Comparison of ENCODE assay signal across 17 cellular contexts in the genomic region with DNA sequence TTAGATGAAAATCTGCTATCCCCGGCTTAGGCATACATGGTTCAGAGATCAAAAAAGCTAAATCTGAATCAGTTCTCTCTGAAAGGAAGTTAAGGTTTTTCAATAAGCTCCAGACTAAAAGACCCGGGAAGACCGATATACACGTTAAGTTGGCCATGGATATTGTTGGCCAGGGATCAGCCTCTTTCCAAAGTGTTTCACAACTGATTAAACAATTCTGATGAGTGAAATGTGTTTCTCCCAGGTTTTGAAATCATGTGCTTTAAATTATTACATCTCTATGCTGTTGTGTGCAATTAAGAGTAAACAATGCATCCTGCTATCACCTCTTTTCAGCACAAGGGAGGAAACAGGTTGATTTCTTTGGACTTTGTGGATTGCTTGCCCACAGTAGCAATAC.
"Had no signal": no experiment of that assay in that cellular context is flagged by ENCODE, and none has a peak within 500 bp of the region (broad histone marks: within the 10 kb centered on the region; RNA-seq: fewer than 3 reads in every experiment).

No MANE protein-coding gene starts in this region.

- DNase-seq: dermis blood vessel endothelial cell; dorsolateral prefrontal cortex; effector CD4-positive, alpha-beta T cell; effector memory CD4-positive, alpha-beta T cell; foreskin keratinocyte; heart left ventricle; immature natural killer cell; left cardiac atrium; left ventricle myocardium inferior; lower lobe of right lung; mesenchymal stem cell; mucosa of descending colon; naive B cell had no signal

- H3K4me2 ChIP-seq: hepatocyte had no signal

- H3K4me1 ChIP-seq: foreskin keratinocyte, lower lobe of right lung had no signal

- H3K36me3 ChIP-seq: esophagus muscularis mucosa, gastroesophageal sphincter, heart left ventricle, left ventricle myocardium inferior, lower lobe of right lung had no signal

- H3K27ac ChIP-seq: coronary artery, dorsolateral prefrontal cortex, esophagus muscularis mucosa, foreskin keratinocyte, gastroesophageal sphincter, heart left ventricle, hepatocyte, left ventricle myocardium inferior, lower lobe of right lung had no signal

- H3K27me3 ChIP-seq: dorsolateral prefrontal cortex, esophagus muscularis mucosa, foreskin keratinocyte, gastroesophageal sphincter, heart left ventricle, hepatocyte had no signal

- H3K9me3 ChIP-seq: esophagus muscularis mucosa, gastroesophageal sphincter, heart left ventricle, left ventricle myocardium inferior, lower lobe of right lung, mucosa of descending colon had no signal

- H3K4me3 ChIP-seq: coronary artery, dorsolateral prefrontal cortex, esophagus muscularis mucosa, gastroesophageal sphincter, heart left ventricle, hepatocyte, left ventricle myocardium inferior, lower lobe of right lung, mucosa of descending colon had no signal

- ATAC-seq: foreskin keratinocyte, gastroesophageal sphincter, heart left ventricle, left cardiac atrium, lower lobe of right lung, mucosa of descending colon had no signal
